Comparison of ENCODE assay signal across 9 cellular contexts in the genomic region with DNA sequence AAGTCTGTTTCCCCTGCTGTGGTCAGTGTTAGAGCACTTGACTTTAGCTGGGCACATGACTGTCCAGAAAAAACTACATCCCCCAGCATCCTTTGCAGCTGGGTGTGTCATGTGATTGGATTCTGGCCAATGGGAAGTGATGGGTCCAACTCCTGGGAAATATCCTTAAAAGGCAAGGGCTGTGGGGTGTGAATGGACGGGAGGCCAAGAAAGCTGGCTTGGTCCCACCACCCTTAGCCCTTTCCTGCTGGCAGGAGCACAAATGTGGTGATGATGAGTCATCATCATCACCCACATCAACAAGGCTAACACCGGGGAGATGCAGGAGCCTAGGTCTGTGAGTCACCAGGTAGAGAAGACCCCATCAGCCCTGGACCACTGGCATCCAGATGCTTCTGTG.
DNase-seq lines count a peak whose midpoint lies in the region; ATAC-seq lines count a peak whose summit lies in the region.
"Had no signal": no experiment of that assay in that cellular context is flagged by ENCODE, and none has a peak within 500 bp of the region (broad histone marks: within the 10 kb centered on the region; RNA-seq: fewer than 3 reads in every experiment).

No MANE protein-coding gene starts in this region.

- no peak overlapping the region for H3K27ac Mint-ChIP-seq in stimulated activated effector memory CD8-positive, alpha-beta T cell treated with anti-CD3 and anti-CD28 coated beads, Interleukin-12 subunit alpha, Interleukin-12 subunit beta, amount 100 ng/mL, for 72 hours
- H3K27ac Mint-ChIP-seq in T-helper 17 cell, result no peak overlapping the region

- no peaks in the 10 kb centered on the region for H3K9me3 ChIP-seq in T-helper 17 cell (ENCODE audit: control insufficient read depth, low read length, poor library complexity, severe bottlenecking)

- H3K9me3 Mint-ChIP-seq in stimulated activated effector memory CD8-positive, alpha-beta T cell treated with anti-CD3 and anti-CD28 coated beads, Interleukin-12 subunit alpha, Interleukin-12 subunit beta, amount 100 ng/mL, for 72 hours, result peaks cover 5% of the 10 kb centered on the region

- no peaks in the 10 kb centered on the region for H3K4me1 Mint-ChIP-seq in stimulated activated effector memory CD8-positive, alpha-beta T cell treated with anti-CD3 and anti-CD28 coated beads, Interleukin-12 subunit alpha, Interleukin-12 subunit beta, amount 100 ng/mL, for 72 hours
- H3K4me1 Mint-ChIP-seq in T-helper 17 cell, result no peaks in the 10 kb centered on the region

- ATAC-seq in stimulated activated effector memory CD8-positive, alpha-beta T cell treated with anti-CD3 and anti-CD28 coated beads, Interleukin-12 subunit alpha, Interleukin-12 subunit beta, amount 100 ng/mL, for 72 hours, result peak; percentile 42
- ATAC-seq in T-helper 17 cell, result no peak

- DNase-seq in NCI-H2196 treated with DMSO at 0.1 percent for 48 hours (lab: John Stamatoyannopoulos, UW; ENCODE audit: unreplicated experiment) (peak; percentile 1), NCI-H2196 (lab: John Stamatoyannopoulos, UW; ENCODE audit: unreplicated experiment) (no peak), T1000 (lab: John Stamatoyannopoulos, UW) (peak; percentile 24), glomerular visceral epithelial cell (ENCODE audit: extremely low spot score) (peak; percentile 96), occipital lobe (lab: John Stamatoyannopoulos, UW) (no peak), T-helper 17 cell (no peak)
- DNase-seq in stimulated activated effector memory CD8-positive, alpha-beta T cell treated with anti-CD3 and anti-CD28 coated beads, Interleukin-12 subunit alpha, Interleukin-12 subunit beta, amount 100 ng/mL, for 72 hours (ENCODE audit: low spot score in 2 of 2), result no peak
- DNase-seq in activated CD4-positive, alpha-beta T cell treated with anti-CD3 and anti-CD28 coated beads for 4 hours, result no peak
- DNase-seq: NCI-H2081 had no signal

- no peaks in the 10 kb centered on the region for H3K36me3 Mint-ChIP-seq in stimulated activated effector memory CD8-positive, alpha-beta T cell treated with anti-CD3 and anti-CD28 coated beads, Interleukin-12 subunit alpha, Interleukin-12 subunit beta, amount 100 ng/mL, for 72 hours
- H3K36me3 Mint-ChIP-seq in T-helper 17 cell (ENCODE audit: low read depth), result no peaks in the 10 kb centered on the region

- H3K27me3 Mint-ChIP-seq in T-helper 17 cell, result no peaks in the 10 kb centered on the region

- H3K4me3 Mint-ChIP-seq in stimulated activated effector memory CD8-positive, alpha-beta T cell treated with anti-CD3 and anti-CD28 coated beads, Interleukin-12 subunit alpha, Interleukin-12 subunit beta, amount 100 ng/mL, for 72 hours, result no peak overlapping the region
- H3K4me3 Mint-ChIP-seq in T-helper 17 cell, result no peak overlapping the region

Comparison
In these comparisons a context has a peak if more than half of its experiments do, and no peak if none do; other contexts are left out.
1. DNase-seq: peak in NCI-H2196 treated with DMSO at 0.1 percent for 48 hours (single experiment), T1000 (single experiment) and glomerular visceral epithelial cell (single experiment); none in NCI-H2196 (single experiment), stimulated activated effector memory CD8-positive, alpha-beta T cell treated with anti-CD3 and anti-CD28 coated beads, Interleukin-12 subunit alpha, Interleukin-12 subunit beta, amount 100 ng/mL, for 72 hours (0 of 2), occipital lobe (single experiment), activated CD4-positive, alpha-beta T cell treated with anti-CD3 and anti-CD28 coated beads for 4 hours (0 of 2) and T-helper 17 cell (0 of 3).